ENCODE assay signal across 8 cellular contexts in genomic region chr2:53787255-53787910, GRCh38. TPM values are rescaled to one million over a fixed set of nuclear protein-coding genes. Genes with fewer than 3 reads are reported as not detected.
DNase-seq lines count a peak whose midpoint lies in the region; ATAC-seq and TF ChIP-seq lines count a peak whose summit lies in the region.

No MANE protein-coding gene starts in this region.

- no peaks in the 10 kb centered on the region for H3K27me3 Mint-ChIP-seq in activated CD4-positive, alpha-beta memory T cell treated with anti-CD3 and anti-CD28 coated beads, Interleukin-2, amount 10 ng/mL, durations not matched to agents 7 days and 5 days

- peaks cover 10% of the 10 kb centered on the region for H4K20me1 ChIP-seq in osteoblast (ENCODE audit: insufficient read depth, low read length)

- peaks cover 50% of the 10 kb centered on the region for H3K4me1 Mint-ChIP-seq in activated CD4-positive, alpha-beta memory T cell treated with anti-CD3 and anti-CD28 coated beads, Interleukin-2, amount 10 ng/mL, durations not matched to agents 7 days and 5 days

- TF ChIP-seq EP300 in gastroesophageal sphincter (IDR thresholded peaks at IDR 0.05) = no peak

- peak overlapping the region; percentile 71 to 81 for H3K4me3 ChIP-seq in gastroesophageal sphincter
- H3K4me3 ChIP-seq in osteoblast (ENCODE audit: insufficient read depth, low read length) = peak overlapping the region; percentile 76

- H3K27me3 ChIP-seq in gastroesophageal sphincter = no peaks in the 10 kb centered on the region
- H3K27me3 ChIP-seq in osteoblast (ENCODE audit: insufficient read depth, low read length) = no peaks in the 10 kb centered on the region

- H3K9me3 ChIP-seq in gastroesophageal sphincter (no peaks in the 10 kb centered on the region), osteoblast (ENCODE audit: low read depth, low read length) (no peaks in the 10 kb centered on the region)

- DNase-seq in NCI-H510A treated with DMSO at 0.1 percent for 48 hours (lab: John Stamatoyannopoulos, UW) (peak; percentile 14), NCI-H510A (lab: John Stamatoyannopoulos, UW) (no peak), HuH-7 (ENCODE audit: low spot score) (peak; percentile 19), osteoblast (ENCODE audit: insufficient read length, low spot score, missing footprints) (peak; percentile 66)
- DNase-seq in activated CD4-positive, alpha-beta memory T cell treated with anti-CD3 and anti-CD28 coated beads, Interleukin-2, amount 10 ng/mL, durations not matched to agents 7 days and 5 days = peak; percentile 18
- DNase-seq in activated CD8-positive, alpha-beta memory T cell treated with anti-CD3 and anti-CD28 coated beads, Interleukin-2, amount 50 U/mL, for 48 hours = no peak

- H2AFZ ChIP-seq in osteoblast (ENCODE audit: low read length) = peak overlapping the region; percentile 86

- peak overlapping the region; percentile 86 for H3K4me2 ChIP-seq in osteoblast (ENCODE audit: insufficient read depth, low read length)

- H3K36me3 ChIP-seq in gastroesophageal sphincter (no peaks in the 10 kb centered on the region), osteoblast (ENCODE audit: insufficient read depth, low read length) (no peaks in the 10 kb centered on the region)

- POLR2A ChIA-PET in activated CD4-positive, alpha-beta memory T cell treated with anti-CD3 and anti-CD28 coated beads, Interleukin-2, amount 10 ng/mL, durations not matched to agents 7 days and 5 days (lab: Charles Lee) = interaction anchor here (1.0 to 6.9 kb wide), 7 partner anchors 10 to 771 kb away, joined by 3 to 163 read pairs (median 6); partner anchors contain the start of genes CHAC2 and PSME4

- peak overlapping the region; percentile 88 for H3K27ac Mint-ChIP-seq in activated CD4-positive, alpha-beta memory T cell treated with anti-CD3 and anti-CD28 coated beads, Interleukin-2, amount 10 ng/mL, durations not matched to agents 7 days and 5 days

- no peak for TF ChIP-seq POLR2A in gastroesophageal sphincter (IDR thresholded peaks at IDR 0.05)

- H3K36me3 Mint-ChIP-seq in activated CD4-positive, alpha-beta memory T cell treated with anti-CD3 and anti-CD28 coated beads, Interleukin-2, amount 10 ng/mL, durations not matched to agents 7 days and 5 days (ENCODE audit: low read depth) = peaks cover 11% of the 10 kb centered on the region

- H3K27ac ChIP-seq in gastroesophageal sphincter = peak overlapping the region; percentile 36 to 90 (median 87)
- H3K27ac ChIP-seq in osteoblast (ENCODE audit: low read depth, low read length) = peak overlapping the region; percentile 69

- H3K4me1 ChIP-seq in gastroesophageal sphincter (peaks cover 3 to 61% (median 18%) of the 10 kb centered on the region in 3 donors), osteoblast (ENCODE audit: insufficient read depth, low read length) (peaks cover 22% of the 10 kb centered on the region)

- H3K4me3 Mint-ChIP-seq in activated CD4-positive, alpha-beta memory T cell treated with anti-CD3 and anti-CD28 coated beads, Interleukin-2, amount 10 ng/mL, durations not matched to agents 7 days and 5 days = peak overlapping the region; percentile 93

- CTCF ChIA-PET in activated CD4-positive, alpha-beta memory T cell treated with anti-CD3 and anti-CD28 coated beads, Interleukin-2, amount 10 ng/mL, durations not matched to agents 7 days and 5 days (lab: Charles Lee) = interaction anchor here (1.0 to 3.8 kb wide), 2 partner anchors 15 to 19 kb away, joined by 3 to 24 read pairs; partner anchors contain the start of gene CHAC2

- TF ChIP-seq CTCF in gastroesophageal sphincter (IDR thresholded peaks at IDR 0.05) (peak in 1 of 4 experiments; percentile 39), osteoblast (IDR thresholded peaks at IDR 0.05; ENCODE audit: extremely low read depth, low read depth, low read length) (no peak)

- no peaks in the 10 kb centered on the region for H3K9me3 Mint-ChIP-seq in activated CD4-positive, alpha-beta memory T cell treated with anti-CD3 and anti-CD28 coated beads, Interleukin-2, amount 10 ng/mL, durations not matched to agents 7 days and 5 days

- peaks cover 99% of the 10 kb centered on the region for H3K79me2 ChIP-seq in osteoblast (ENCODE audit: insufficient read depth, low read length)

- 0% methylated on average over 7 to 22 of the region's 29 CpGs for WGBS in gastroesophageal sphincter (ENCODE audit: low coverage in 1 of 2), 2 donors

- peak; percentile 52 for ATAC-seq in GM21737 (IDR thresholded peaks at IDR 0.05; ENCODE audit: unreplicated experiment)
- peak; percentile 71 for ATAC-seq in gastroesophageal sphincter

RNA-seq across cellular contexts. Expression of gene ERLEC1, which starts 0.5 kb away (rescaled TPM):
- total RNA-seq in activated CD4-positive, alpha-beta memory T cell treated with anti-CD3 and anti-CD28 coated beads, Interleukin-2, amount 10 ng/mL, durations not matched to agents 7 days and 5 days = 10 to 100 TPM; 32.6 to 33.3 TPM
- 10 to 100 TPM; 34.4 to 54.1 (median 44.5) TPM for total RNA-seq in gastroesophageal sphincter
- total RNA-seq in osteoblast = 95.2 and 114 TPM in 2 replicates

RNA-seq across cellular contexts. Expression of gene ASB3, which starts 0.6 kb away (rescaled TPM):
- total RNA-seq in activated CD4-positive, alpha-beta memory T cell treated with anti-CD3 and anti-CD28 coated beads, Interleukin-2, amount 10 ng/mL, durations not matched to agents 7 days and 5 days = 10 to 100 TPM; 27.6 to 29.5 TPM
- 10 to 100 TPM; 14.0 to 19.3 (median 16.6) TPM for total RNA-seq in gastroesophageal sphincter
- total RNA-seq in osteoblast = 21.4 and 23.9 TPM in 2 replicates

RNA-seq across cellular contexts. Expression of gene CHAC2, which starts 19.8 kb away (rescaled TPM):
- 10 to 100 TPM in 1 of 2 experiments, 1 to 10 TPM in 1; 9.1 to 10.3 TPM for total RNA-seq in activated CD4-positive, alpha-beta memory T cell treated with anti-CD3 and anti-CD28 coated beads, Interleukin-2, amount 10 ng/mL, durations not matched to agents 7 days and 5 days
- total RNA-seq in gastroesophageal sphincter (1 to 10 TPM; 1.6 to 3.6 (median 2.1) TPM), osteoblast (2.7 and 3.3 TPM in 2 replicates)

Comparison
In these comparisons a context has a peak if more than half of its experiments do, and no peak if none do; other contexts are left out.
1. DNase-seq: peak in NCI-H510A treated with DMSO at 0.1 percent for 48 hours (single experiment), HuH-7 (single experiment), activated CD4-positive, alpha-beta memory T cell treated with anti-CD3 and anti-CD28 coated beads, Interleukin-2, amount 10 ng/mL, durations not matched to agents 7 days and 5 days (single experiment) and osteoblast (single experiment); none in NCI-H510A (single experiment) and activated CD8-positive, alpha-beta memory T cell treated with anti-CD3 and anti-CD28 coated beads, Interleukin-2, amount 50 U/mL, for 48 hours (single experiment).